Comparison of ENCODE assay signal across 21 cellular contexts in the genomic region with DNA sequence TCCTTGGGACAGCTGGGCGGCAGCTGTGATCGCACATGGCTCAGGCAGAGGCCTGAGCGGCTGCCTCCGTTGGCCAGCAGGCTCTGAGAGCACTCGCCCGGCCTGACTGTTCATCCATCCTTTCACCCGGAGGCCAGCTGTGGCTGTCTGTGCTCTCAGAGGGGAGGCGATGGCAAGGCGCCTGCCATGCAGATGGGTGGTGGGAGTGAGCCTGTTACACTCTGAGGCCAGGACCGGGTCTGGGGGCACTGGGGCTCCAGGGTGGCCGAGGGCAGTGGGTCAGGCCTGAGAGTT.
A peak's percentile ranks its signal among the peaks of the same experiment; 100 is the strongest.
DNase-seq lines count a peak whose midpoint lies in the region; ATAC-seq, FAIRE-seq and TF ChIP-seq lines count a peak whose summit lies in the region.
"Had no signal": no experiment of that assay in that cellular context is flagged by ENCODE, and none has a peak within 500 bp of the region (broad histone marks: within the 10 kb centered on the region; RNA-seq: fewer than 3 reads in every experiment).

No MANE protein-coding gene starts in this region.

- POLR2A ChIA-PET in SK-N-SH (lab: Yijun Ruan, JAX): interaction anchor here (0.6 kb wide), 1 partner anchor 41 kb away, joined by 4 read pairs; no protein-coding TSS in a partner anchor
- POLR2A ChIA-PET in RWPE1 (lab: Yijun Ruan, JAX; ENCODE audit: low non-redundant PET): no interaction called here

- no peaks in the 10 kb centered on the region for H3K36me3 ChIP-seq in SK-N-SH (replicated peaks in 1 of 2; ENCODE audit: control insufficient read depth in 1 of 2, insufficient read depth in 2 of 2, low read length in 1 of 2)
- H3K36me3 ChIP-seq in H7 (replicated peaks; ENCODE audit: control insufficient read depth, insufficient read depth, low read length): no peaks in the 10 kb centered on the region
- no peaks in the 10 kb centered on the region for H3K36me3 ChIP-seq in small intestine (ENCODE audit: control insufficient read depth in 2 of 2, insufficient read depth in 2 of 2, low read length in 2 of 2)
- H3K36me3 ChIP-seq in ascending aorta: no peaks in the 10 kb centered on the region
- H3K36me3 ChIP-seq: adrenal gland had no signal

- H3K27ac Mint-ChIP-seq in activated naive CD8-positive, alpha-beta T cell treated with anti-CD3 and anti-CD28 coated beads, Interleukin-2, amount 50 U/mL, for 24 hours: peak overlapping the region; percentile 43
- no peak overlapping the region for H3K27ac Mint-ChIP-seq in activated naive CD8-positive, alpha-beta T cell treated with anti-CD3 and anti-CD28 coated beads for 36 hours
- H3K27ac Mint-ChIP-seq: T-helper 1 cell treated with Interleukin-12 subunit alpha and Interleukin-12 subunit beta and Interleukin-4 antibody, amounts not matched to agents 30 μg/mL and 1 μg/mL, for 36 hours had no signal

- no peak for TF ChIP-seq EP300 in SK-N-SH (IDR thresholded peaks at IDR 0.05; ENCODE audit: borderline replicate concordance in 1 of 2, low read depth in 1 of 2, low read length in 1 of 2)

- H3F3A ChIP-seq in SK-N-SH (replicated peaks; ENCODE audit: insufficient read depth): no peaks in the 10 kb centered on the region

- H3K4me1 Mint-ChIP-seq in activated naive CD8-positive, alpha-beta T cell treated with anti-CD3 and anti-CD28 coated beads, Interleukin-2, amount 50 U/mL, for 24 hours: peaks cover 11% of the 10 kb centered on the region
- no peaks in the 10 kb centered on the region for H3K4me1 Mint-ChIP-seq in activated naive CD8-positive, alpha-beta T cell treated with anti-CD3 and anti-CD28 coated beads for 36 hours

- H3K9me3 ChIP-seq in SK-N-SH (no peaks in the 10 kb centered on the region), small intestine (ENCODE audit: control insufficient read depth, low read depth) (no peaks in the 10 kb centered on the region), ascending aorta (no peaks in the 10 kb centered on the region)
- H3K9me3 ChIP-seq: adrenal gland, Caco-2 had no signal

- no peak for ATAC-seq in activated naive CD8-positive, alpha-beta T cell treated with anti-CD3 and anti-CD28 coated beads, Interleukin-2, amount 50 U/mL, for 24 hours
- peak; percentile 10 for ATAC-seq in HG03095 (IDR thresholded peaks at IDR 0.05; ENCODE audit: unreplicated experiment)
- ATAC-seq: HCT116 had no signal

- H3K79me2 ChIP-seq in SK-N-SH (ENCODE audit: insufficient read depth): no peaks in the 10 kb centered on the region

- CTCF ChIA-PET in SK-N-SH (lab: Yijun Ruan, JAX) (interaction anchor here (1.0 to 1.9 kb wide), 2 partner anchors 21 to 126 kb away, joined by 3 to 4 read pairs; no protein-coding TSS in a partner anchor), RWPE1 (lab: Yijun Ruan, JAX) (no interaction called here)

- H4K20me1 ChIP-seq in SK-N-SH (ENCODE audit: insufficient read depth): no peaks in the 10 kb centered on the region

- no peak for DNase-seq in activated naive CD8-positive, alpha-beta T cell treated with anti-CD3 and anti-CD28 coated beads, Interleukin-2, amount 50 U/mL, for 24 hours
- no peak for DNase-seq in activated naive CD8-positive, alpha-beta T cell treated with anti-CD3 and anti-CD28 coated beads for 36 hours
- DNase-seq in SK-N-SH: peak; percentile 49
- DNase-seq in H7: no peak
- no peak for DNase-seq in small intestine
- no peak for DNase-seq in RWPE1 (ENCODE audit: low spot score)
- DNase-seq in ascending aorta (ENCODE audit: low spot score in 2 of 2): no peak
- DNase-seq: 8988T; activated effector memory CD4-positive, alpha-beta T cell treated with anti-CD3 and anti-CD28 coated beads, Interleukin-2, amount 50 U/mL, for 16 hours; adrenal gland; Caco-2; cortex of kidney; posterior cingulate gyrus; stimulated activated CD4-positive, alpha-beta T cell treated with anti-CD3 and anti-CD28 coated beads, Interleukin-1b, Interleukin-23, amount 100 ng/mL, for 48 hours; trophoblast cell had no signal

- TF ChIP-seq CTCF in SK-N-SH (IDR thresholded peaks at IDR 0.05) (no peak), RWPE1 (conservative IDR thresholded peaks at IDR 0.05; ENCODE audit: low read depth) (no peak), ascending aorta (IDR thresholded peaks at IDR 0.05) (no peak)

- H3K36me3 Mint-ChIP-seq in activated naive CD8-positive, alpha-beta T cell treated with anti-CD3 and anti-CD28 coated beads, Interleukin-2, amount 50 U/mL, for 24 hours (ENCODE audit: low read depth): no peaks in the 10 kb centered on the region
- no peaks in the 10 kb centered on the region for H3K36me3 Mint-ChIP-seq in activated naive CD8-positive, alpha-beta T cell treated with anti-CD3 and anti-CD28 coated beads for 36 hours

- WGBS in SK-N-SH (ENCODE audit: low lambda C conversion rate): 60% methylated on average over 3 of the region's 11 CpGs
- WGBS in small intestine, 3 donors: 82 to 87% (median 83%) methylated on average over 11 of the region's 11 CpGs

- no peaks in the 10 kb centered on the region for H3K27me3 ChIP-seq in SK-N-SH (ENCODE audit: insufficient read depth)
- no peaks in the 10 kb centered on the region for H3K27me3 ChIP-seq in H7 (ENCODE audit: control insufficient read depth, insufficient read depth, low read length)
- no peaks in the 10 kb centered on the region for H3K27me3 ChIP-seq in small intestine (ENCODE audit: control insufficient read depth in 2 of 2, insufficient read depth in 2 of 2, low read length in 2 of 2)
- H3K27me3 ChIP-seq in ascending aorta: no peaks in the 10 kb centered on the region
- H3K27me3 ChIP-seq: adrenal gland had no signal

- peaks cover 19% of the 10 kb centered on the region for H3K27me3 Mint-ChIP-seq in activated naive CD8-positive, alpha-beta T cell treated with anti-CD3 and anti-CD28 coated beads, Interleukin-2, amount 50 U/mL, for 24 hours
- peaks cover 32% of the 10 kb centered on the region for H3K27me3 Mint-ChIP-seq in activated naive CD8-positive, alpha-beta T cell treated with anti-CD3 and anti-CD28 coated beads for 36 hours
- H3K27me3 Mint-ChIP-seq: stimulated activated naive CD8-positive, alpha-beta T cell treated with anti-CD3 and anti-CD28 coated beads, Interleukin-15, Interleukin-2, amounts not matched to agents 100 ng/mL and 50 ng/mL, for 24 hours had no signal

- H3K9me3 Mint-ChIP-seq in activated naive CD8-positive, alpha-beta T cell treated with anti-CD3 and anti-CD28 coated beads, Interleukin-2, amount 50 U/mL, for 24 hours: no peaks in the 10 kb centered on the region
- H3K9me3 Mint-ChIP-seq in activated naive CD8-positive, alpha-beta T cell treated with anti-CD3 and anti-CD28 coated beads for 36 hours: peaks cover 2% of the 10 kb centered on the region
- H3K9me3 Mint-ChIP-seq: stimulated activated naive CD8-positive, alpha-beta T cell treated with anti-CD3 and anti-CD28 coated beads, Interleukin-15, Interleukin-2, amounts not matched to agents 100 ng/mL and 50 ng/mL, for 24 hours had no signal

- H3K9me2 ChIP-seq in SK-N-SH: no peaks in the 10 kb centered on the region

- no peak overlapping the region for H3K4me3 Mint-ChIP-seq in activated naive CD8-positive, alpha-beta T cell treated with anti-CD3 and anti-CD28 coated beads, Interleukin-2, amount 50 U/mL, for 24 hours
- H3K4me3 Mint-ChIP-seq in activated naive CD8-positive, alpha-beta T cell treated with anti-CD3 and anti-CD28 coated beads for 36 hours: no peak overlapping the region
- H3K4me3 Mint-ChIP-seq: stimulated activated naive CD8-positive, alpha-beta T cell treated with anti-CD3 and anti-CD28 coated beads, Interleukin-15, Interleukin-2, amounts not matched to agents 100 ng/mL and 50 ng/mL, for 24 hours; T-helper 1 cell treated with Interleukin-12 subunit alpha and Interleukin-12 subunit beta and Interleukin-4 antibody, amounts not matched to agents 30 μg/mL and 1 μg/mL, for 36 hours had no signal

- no peaks in the 10 kb centered on the region; a peak in 1 of 4 replicates for H3K4me1 ChIP-seq in SK-N-SH (ENCODE audit: control insufficient read depth in 1 of 2, insufficient read depth in 2 of 2, low read depth in 1 of 2, low read length in 1 of 2)
- no peaks in the 10 kb centered on the region for H3K4me1 ChIP-seq in small intestine (ENCODE audit: control insufficient read depth in 2 of 2, insufficient read depth in 1 of 2, low read depth in 1 of 2, low read length in 1 of 2)
- no peaks in the 10 kb centered on the region for H3K4me1 ChIP-seq in ascending aorta
- H3K4me1 ChIP-seq: adrenal gland, Caco-2 had no signal

- no peak overlapping the region for H3K9ac ChIP-seq in SK-N-SH

- FAIRE-seq in small intestine (lab: Jason Lieb, UNC): no peak
- FAIRE-seq: endometrium had no signal

- no peak overlapping the region for H3K27ac ChIP-seq in SK-N-SH (ENCODE audit: low read depth in 2 of 2, low read length in 1 of 2)
- H3K27ac ChIP-seq in small intestine (ENCODE audit: low read depth in 1 of 2, low read length in 1 of 2): no peak overlapping the region
- H3K27ac ChIP-seq in RWPE1: no peak overlapping the region
- no peak overlapping the region for H3K27ac ChIP-seq in ascending aorta
- H3K27ac ChIP-seq: adrenal gland, VCaP had no signal

- no peak overlapping the region for H2AFZ ChIP-seq in SK-N-SH (ENCODE audit: low read depth)

- TF ChIP-seq RAD21 in SK-N-SH (IDR thresholded peaks at IDR 0.05; ENCODE audit: low read length): no peak

- intact Hi-C loops in ascending aorta (cut with DNase I): no loop called here

- no peak overlapping the region for H3K4me3 ChIP-seq in SK-N-SH (ENCODE audit: low read depth in 2 of 2, low read length in 1 of 2)
- H3K4me3 ChIP-seq in H7 (ENCODE audit: insufficient read depth, low read depth, low read length): no peak overlapping the region
- no peak overlapping the region for H3K4me3 ChIP-seq in small intestine (ENCODE audit: low read depth in 1 of 2, low read length in 2 of 2)
- H3K4me3 ChIP-seq in ascending aorta: no peak overlapping the region
- H3K4me3 ChIP-seq: adrenal gland had no signal

- H3K4me2 ChIP-seq in SK-N-SH: no peak overlapping the region

TF ChIP-seq in SK-N-SH, 30 proteins besides CTCF, POLR2A, EP300 and RAD21 (continues in another document):
- no peak for TF ChIP-seq RCOR1 (IDR thresholded peaks at IDR 0.05; ENCODE audit: low read length)
- TF ChIP-seq, protein P1, sequence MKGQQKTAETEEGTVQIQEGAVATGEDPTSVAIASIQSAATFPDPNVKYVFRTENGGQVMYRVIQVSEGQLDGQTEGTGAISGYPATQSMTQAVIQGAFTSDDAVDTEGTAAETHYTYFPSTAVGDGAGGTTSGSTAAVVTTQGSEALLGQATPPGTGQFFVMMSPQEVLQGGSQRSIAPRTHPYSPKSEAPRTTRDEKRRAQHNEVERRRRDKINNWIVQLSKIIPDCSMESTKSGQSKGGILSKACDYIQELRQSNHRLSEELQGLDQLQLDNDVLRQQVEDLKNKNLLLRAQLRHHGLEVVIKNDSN (IDR thresholded peaks at IDR 0.05; ENCODE audit: borderline replicate concordance, low read depth): no peak
- TF ChIP-seq GABPA (IDR thresholded peaks at IDR 0.05; ENCODE audit: low read depth): no peak
- TF ChIP-seq FOSL2 (IDR thresholded peaks at IDR 0.05; ENCODE audit: borderline replicate concordance, low read depth): no peak
- TF ChIP-seq POLR2AphosphoS5 (IDR thresholded peaks at IDR 0.05; ENCODE audit: low read depth, low read length): no peak
- TF ChIP-seq SMC3 (IDR thresholded peaks at IDR 0.05; ENCODE audit: low read depth, low read length): no peak
- no peak for TF ChIP-seq MXI1 (IDR thresholded peaks at IDR 0.05; ENCODE audit: low read depth, low read length)
